Comparison of ENCODE assay signal across 10 cellular contexts in the genomic region with DNA sequence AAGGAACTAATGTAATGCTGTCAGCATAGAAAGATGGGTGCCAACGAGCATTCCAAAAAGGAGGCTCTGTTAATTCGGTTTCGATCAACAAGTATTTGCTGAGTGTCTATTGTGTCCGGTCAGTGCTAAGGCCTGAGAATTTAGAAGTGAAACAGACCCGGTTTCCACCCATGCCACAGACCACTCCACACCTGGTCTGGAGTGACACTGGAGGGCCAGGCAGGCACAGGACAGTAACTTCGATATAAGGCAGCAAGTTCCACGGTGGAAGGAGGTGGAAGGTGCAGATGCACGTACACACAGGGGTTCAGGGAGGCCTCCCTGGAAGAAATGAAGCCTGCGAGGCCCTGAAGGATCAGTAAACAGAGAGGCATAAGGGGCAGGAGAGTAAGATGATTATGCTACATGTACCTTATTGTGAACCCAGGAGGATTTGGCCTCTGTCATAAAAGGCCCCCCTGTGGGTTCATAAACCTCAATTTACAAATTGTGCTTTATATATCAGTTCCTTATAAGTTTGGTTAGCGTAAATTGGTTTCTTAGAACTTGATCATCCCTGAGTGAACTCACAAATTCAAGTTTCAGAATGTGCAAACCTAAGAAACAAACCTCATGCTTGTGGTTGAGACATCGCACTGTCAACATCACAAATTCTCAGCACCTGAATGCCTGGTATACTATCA. TPM values are rescaled to one million over a fixed set of nuclear protein-coding genes. Genes with fewer than 3 reads are reported as not detected.
DNase-seq lines count a peak whose midpoint lies in the region; ATAC-seq and TF ChIP-seq lines count a peak whose summit lies in the region.
"Had no signal": no experiment of that assay in that cellular context is flagged by ENCODE, and none has a peak within 500 bp of the region (broad histone marks: within the 10 kb centered on the region; RNA-seq: fewer than 3 reads in every experiment).

No MANE protein-coding gene starts in this region.

- no peaks in the 10 kb centered on the region for H3K36me3 ChIP-seq in Peyer's patch

- no peak for DNase-seq in Peyer's patch
- no peak for DNase-seq in osteocyte (ENCODE audit: extremely low spot score, unreplicated experiment)
- DNase-seq in T-helper 9 cell: no peak
- no peak for DNase-seq in NK-92 (lab: John Stamatoyannopoulos, UW; ENCODE audit: unreplicated experiment)
- no peak for DNase-seq in NCI-H748 treated with DMSO at 0.1 percent for 48 hours (lab: John Stamatoyannopoulos, UW)
- DNase-seq in hepatic stellate cell (ENCODE audit: low spot score): no peak
- DNase-seq: Karpas-422 had no signal

- H3K4me3 Mint-ChIP-seq in osteocyte (ENCODE audit: unreplicated experiment): no peak overlapping the region

- H3K4me3 ChIP-seq in Peyer's patch: no peak overlapping the region

- H3K9me3 Mint-ChIP-seq in osteocyte (ENCODE audit: unreplicated experiment): no peaks in the 10 kb centered on the region

- peaks cover 88% of the 10 kb centered on the region for H3K4me1 Mint-ChIP-seq in osteocyte (ENCODE audit: unreplicated experiment)

- no peaks in the 10 kb centered on the region for H3K27me3 ChIP-seq in Peyer's patch

- ATAC-seq in GM18861 (IDR thresholded peaks at IDR 0.05; ENCODE audit: unreplicated experiment) (peak; percentile 62), GM21786 (IDR thresholded peaks at IDR 0.05; ENCODE audit: unreplicated experiment) (peak; percentile 74)

- H3K36me3 Mint-ChIP-seq in osteocyte (ENCODE audit: unreplicated experiment): peaks cover 33% of the 10 kb centered on the region

- no peak for TF ChIP-seq POLR2A in Peyer's patch (IDR thresholded peaks at IDR 0.05)

- H3K9me3 ChIP-seq in Peyer's patch: no peaks in the 10 kb centered on the region

- H3K27ac Mint-ChIP-seq in osteocyte (ENCODE audit: unreplicated experiment): peak overlapping the region; percentile 99

- H3K4me1 ChIP-seq in Peyer's patch: peaks cover 0 to 19% (median 10%) of the 10 kb centered on the region in 4 donors

- peak overlapping the region; percentile 8 to 81 (median 55) for H3K27ac ChIP-seq in Peyer's patch

- H3K27me3 Mint-ChIP-seq in osteocyte (ENCODE audit: unreplicated experiment): no peaks in the 10 kb centered on the region

- TF ChIP-seq CTCF in Peyer's patch (IDR thresholded peaks at IDR 0.05): no peak
- no peak for TF ChIP-seq CTCF in osteocyte (IDR thresholded peaks at IDR 0.05)

RNA-seq across cellular contexts. Expression of a gene that starts 25.9 kb away (rescaled TPM):
- total RNA-seq in Peyer's patch (10 to 100 TPM; 11.6 to 35.5 (median 23.3) TPM), osteocyte (96.9 and 109 TPM in 2 replicates)

RNA-seq across cellular contexts. Expression of a gene that starts 48.4 kb away (rescaled TPM):
- 1 to 10 TPM in 1 of 4 donors, not detected in 3; 1.2 TPM for total RNA-seq in Peyer's patch
- total RNA-seq in osteocyte: not detected in 2 replicates
- total RNA-seq: subcutaneous adipose tissue had no signal
